22 cellular contexts compared by ENCODE assay signal in genomic region chr2:238966274-238966937, GRCh38.
"Had no signal": no experiment of that assay in that cellular context is flagged by ENCODE, and none has a peak within 500 bp of the region (broad histone marks: within the 10 kb centered on the region; RNA-seq: fewer than 3 reads in every experiment).

No MANE protein-coding gene starts in this region.

- H3K9me3 ChIP-seq: esophagus squamous epithelium, lower lobe of right lung, prostate gland, right atrium auricular region, sigmoid colon, testis, tibial artery, upper lobe of right lung, uterus had no signal

- H3K4me1 ChIP-seq: esophagus squamous epithelium, left ventricle myocardium inferior, lower lobe of right lung, prostate gland, right atrium auricular region, sigmoid colon, tibial artery, upper lobe of right lung, uterus had no signal

- DNase-seq: dermis blood vessel endothelial cell; effector memory CD4-positive, alpha-beta T cell; esophagus squamous epithelium; foreskin melanocyte; hypothalamus; immature natural killer cell; kidney glomerular epithelial cell; left colon; left ventricle myocardium inferior; lower lobe of right lung; naive B cell; sigmoid colon; stimulated activated CD4-positive, alpha-beta T cell treated with anti-CD3 and anti-CD28 coated beads, Interleukin-2, amount 100 ng/mL, for 24 hours; stimulated activated CD4-positive, alpha-beta T cell treated with anti-CD3 and anti-CD28 coated beads, Interleukin-4, amount 100 ng/mL, for 24 hours; stimulated activated naive CD8-positive, alpha-beta T cell treated with anti-CD3 and anti-CD28 coated beads, Interleukin-15, Interleukin-2, amounts not matched to agents 100 U/mL and 50 U/mL, for 24 hours; substantia nigra; testis; upper lobe of right lung had no signal

- H3K27ac ChIP-seq: esophagus squamous epithelium, left ventricle myocardium inferior, lower lobe of right lung, prostate gland, right atrium auricular region, sigmoid colon, testis, tibial artery, upper lobe of right lung, uterus had no signal

- H3K36me3 ChIP-seq: esophagus squamous epithelium, left ventricle myocardium inferior, lower lobe of right lung, prostate gland, right atrium auricular region, sigmoid colon, tibial artery, upper lobe of right lung, uterus had no signal

- H3K27me3 ChIP-seq: right atrium auricular region, sigmoid colon, testis, uterus had no signal

- H3K4me3 ChIP-seq: esophagus squamous epithelium, left ventricle myocardium inferior, lower lobe of right lung, prostate gland, right atrium auricular region, sigmoid colon, tibial artery, upper lobe of right lung, uterus had no signal
